In genomic region chr6:81838031-81838430, GRCh38 we compare ENCODE assay signal across 15 cellular contexts.
DNase-seq lines count a peak whose midpoint lies in the region; ATAC-seq and TF ChIP-seq lines count a peak whose summit lies in the region.
"Had no signal": no experiment of that assay in that cellular context is flagged by ENCODE, and none has a peak within 500 bp of the region (broad histone marks: within the 10 kb centered on the region; RNA-seq: fewer than 3 reads in every experiment).

No MANE protein-coding gene starts in this region.

- 100% methylated on average over 4 of the region's 4 CpGs for WGBS in mesenchymal stem cell

- H3K27ac ChIP-seq in PC-9 (no peak overlapping the region), mesenchymal stem cell (ENCODE audit: low read length, poor library complexity, severe bottlenecking) (no peak overlapping the region)
- H3K27ac ChIP-seq: tibial artery had no signal

- H3K9me2 ChIP-seq in PC-9 (ENCODE audit: insufficient read depth) = no peaks in the 10 kb centered on the region; the same call in 1 of the 2 replicates

- H3K36me3 ChIP-seq in PC-9 (ENCODE audit: low read depth) = no peaks in the 10 kb centered on the region
- no peaks in the 10 kb centered on the region for H3K36me3 ChIP-seq in mesenchymal stem cell (ENCODE audit: control insufficient read depth in 1 of 2, insufficient read depth in 2 of 2, low read depth in 1 of 2, low read length in 2 of 2)
- H3K36me3 ChIP-seq: tibial artery had no signal

- H2BK15ac ChIP-seq in mesenchymal stem cell (ENCODE audit: low read depth, poor library complexity, severe bottlenecking) = no peak overlapping the region

- CTCF ChIA-PET in PC-9 (lab: Charles Lee) = no interaction called here

- intact Hi-C loops in PC-9 (cut with micrococcal nuclease; ENCODE audit: unreplicated experiment) = no loop called here

- no peak overlapping the region for H3K4me2 ChIP-seq in PC-9
- H3K4me2 ChIP-seq in mesenchymal stem cell (ENCODE audit: low read length, poor library complexity, severe bottlenecking) = no peak overlapping the region

- no peak overlapping the region for H3K4ac ChIP-seq in mesenchymal stem cell (ENCODE audit: low read depth in 1 of 2, low read length in 2 of 2)

- H3K27me3 ChIP-seq in PC-9 (ENCODE audit: insufficient read depth, low read depth) = no peaks in the 10 kb centered on the region
- H3K27me3 ChIP-seq in mesenchymal stem cell (ENCODE audit: control insufficient read depth in 1 of 2, insufficient read depth in 1 of 2, low read length in 2 of 2) = no peaks in the 10 kb centered on the region
- H3K27me3 ChIP-seq: tibial artery had no signal

- no peaks in the 10 kb centered on the region for H3K79me2 ChIP-seq in PC-9 (ENCODE audit: low read depth)

- no peak overlapping the region for H4K8ac ChIP-seq in mesenchymal stem cell (ENCODE audit: low read length)

- H4K91ac ChIP-seq in mesenchymal stem cell (ENCODE audit: low read length) = no peak overlapping the region

- in situ Hi-C loops in Caki2 (cut with HindIII; ENCODE audit: low pct_unique_long_range_greater_than_20kb, low sequenced_read_pairs) = no loop called here

- POLR2A ChIA-PET in PC-9 (lab: Charles Lee; ENCODE audit: unreplicated experiment) = interaction anchor here (0.7 kb wide), 1 partner anchor 11 kb away, joined by 3 read pairs; no protein-coding TSS in a partner anchor

- H3K4me3 ChIP-seq in PC-9 (no peak overlapping the region), fibroblast of the aortic adventitia (ENCODE audit: low read depth, low read length) (no peak overlapping the region), mesenchymal stem cell (ENCODE audit: insufficient read depth in 1 of 2, low read depth in 1 of 2, low read length in 2 of 2) (no peak overlapping the region)
- H3K4me3 ChIP-seq: tibial artery had no signal

- H2BK12ac ChIP-seq in mesenchymal stem cell (ENCODE audit: low read length in 2 of 2) = no peak overlapping the region

- no peak overlapping the region for H3K18ac ChIP-seq in mesenchymal stem cell (ENCODE audit: low read depth in 1 of 2, low read length in 2 of 2)

- H2AK5ac ChIP-seq in mesenchymal stem cell (ENCODE audit: low read length, severe bottlenecking) = no peak overlapping the region

- no peaks in the 10 kb centered on the region for H3F3A ChIP-seq in PC-9 (ENCODE audit: insufficient read depth, low read depth)

- H3K9me3 ChIP-seq in PC-9 (ENCODE audit: insufficient read depth, low read depth) (no peaks in the 10 kb centered on the region), mesenchymal stem cell (ENCODE audit: control insufficient read depth, low read length) (no peaks in the 10 kb centered on the region)
- H3K9me3 ChIP-seq: tibial artery had no signal

- peak; percentile 66 for DNase-seq in Caki2 (ENCODE audit: low read depth)
- DNase-seq in PC-9 = peak; percentile 2 to 83
- peak; percentile 71 for DNase-seq in fibroblast of the aortic adventitia (ENCODE audit: low read depth)
- DNase-seq in mesenchymal stem cell = peak; percentile 44
- DNase-seq in NCI-H1092 treated with DMSO at 0.1 percent for 48 hours (lab: John Stamatoyannopoulos, UW) = no peak
- DNase-seq in activated CD4-positive, alpha-beta T cell treated with anti-CD3 and anti-CD28 coated beads for 4 hours = no peak
- DNase-seq: activated CD4-positive, alpha-beta T cell treated with anti-CD3 and anti-CD28 coated beads for 36 hours; activated naive CD8-positive, alpha-beta T cell treated with anti-CD3 and anti-CD28 coated beads, Interleukin-2, amount 50 U/mL, for 24 hours; MV-4-11; NCI-H2227 treated with DMSO at 0.1 percent for 48 hours; posterior cingulate gyrus; T-helper 1 cell; tibial artery had no signal

- H3K14ac ChIP-seq in mesenchymal stem cell (ENCODE audit: low read length in 2 of 2) = no peak overlapping the region

- 0 out of 2 replicates have a peak, but pooled peaks cover 5% of the 10 kb centered on the region for H3K4me1 ChIP-seq in PC-9 (replicated peaks; ENCODE audit: insufficient read depth)
- H3K4me1 ChIP-seq in mesenchymal stem cell (ENCODE audit: control insufficient read depth, insufficient read depth, low read depth, low read length) = peaks cover 1% of the 10 kb centered on the region

- H4K20me1 ChIP-seq in PC-9 (ENCODE audit: insufficient read depth) = no peaks in the 10 kb centered on the region

- no TSS peak for BruUV-seq in PC-9 (replicated peaks; lab: Mats Ljungman, UMichigan)

- no peak overlapping the region for H2AFZ ChIP-seq in PC-9
- H2AFZ ChIP-seq in mesenchymal stem cell (ENCODE audit: low read depth, low read length) = no peak overlapping the region

- no peak overlapping the region for H2BK120ac ChIP-seq in mesenchymal stem cell (ENCODE audit: low read depth, low read length)

- H3K9ac ChIP-seq in mesenchymal stem cell (ENCODE audit: low read length) = no peak overlapping the region

- no peaks in the 10 kb centered on the region for H3K79me1 ChIP-seq in mesenchymal stem cell (replicated peaks; ENCODE audit: low read length, poor library complexity, severe bottlenecking)

- TF ChIP-seq CTCF in PC-9 (conservative IDR thresholded peaks at IDR 0.05) (no peak), fibroblast of the aortic adventitia (IDR thresholded peaks at IDR 0.05; ENCODE audit: insufficient read depth, low read length) (no peak)

- no peak for ATAC-seq in HG02938 (IDR thresholded peaks at IDR 0.05; ENCODE audit: unreplicated experiment)
- ATAC-seq in GM21390 (IDR thresholded peaks at IDR 0.05; ENCODE audit: unreplicated experiment) = no peak
- ATAC-seq: activated CD4-positive, alpha-beta T cell treated with anti-CD3 and anti-CD28 coated beads for 36 hours; activated naive CD8-positive, alpha-beta T cell treated with anti-CD3 and anti-CD28 coated beads, Interleukin-2, amount 50 U/mL, for 24 hours had no signal

- no peak overlapping the region for H3K23ac ChIP-seq in mesenchymal stem cell (ENCODE audit: low read length in 2 of 2)

- no peak overlapping the region for H2BK5ac ChIP-seq in mesenchymal stem cell (ENCODE audit: low read depth, low read length, poor library complexity, severe bottlenecking)

Comparison
In these comparisons a context has a peak if more than half of its experiments do, and no peak if none do; other contexts are left out.
1. DNase-seq: peak in Caki2 (single experiment), PC-9 (2 of 2), fibroblast of the aortic adventitia (single experiment) and mesenchymal stem cell (single experiment); none in NCI-H1092 treated with DMSO at 0.1 percent for 48 hours (single experiment) and activated CD4-positive, alpha-beta T cell treated with anti-CD3 and anti-CD28 coated beads for 4 hours (0 of 2).